Comparison of ENCODE assay signal across 26 cellular contexts in the genomic region with DNA sequence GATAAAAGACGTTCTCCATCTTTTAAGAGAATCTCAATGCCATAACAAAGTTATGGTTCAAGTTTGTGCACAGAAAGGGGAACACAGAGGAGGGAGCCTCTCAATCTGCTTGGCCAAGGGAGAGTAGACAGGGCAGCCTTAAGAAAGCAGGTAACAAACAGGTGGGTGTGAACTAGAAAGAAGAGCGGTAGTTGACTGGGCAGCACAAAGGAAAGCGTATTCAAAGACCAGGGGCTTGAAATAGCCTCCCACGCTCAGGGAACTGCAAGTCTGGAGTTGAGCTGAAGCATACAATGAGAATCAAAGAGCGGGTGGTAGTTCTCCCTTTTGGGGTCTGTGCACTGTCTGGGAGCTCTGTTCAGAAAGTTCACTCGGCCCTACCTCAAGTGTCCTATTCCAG. TPM values are rescaled to one million over a fixed set of nuclear protein-coding genes. Genes with fewer than 3 reads are reported as not detected.
"Had no signal": no experiment of that assay in that cellular context is flagged by ENCODE, and none has a peak within 500 bp of the region (broad histone marks: within the 10 kb centered on the region; RNA-seq: fewer than 3 reads in every experiment).

No MANE protein-coding gene starts in this region.

- H3K4me3 ChIP-seq: upper lobe of left lung had no signal

- H3K4me1 ChIP-seq: upper lobe of left lung had no signal

- H3K36me3 ChIP-seq: upper lobe of left lung had no signal

- H3K27ac Mint-ChIP-seq: activated CD4-positive, alpha-beta memory T cell treated with anti-CD3 and anti-CD28 coated beads, Interleukin-2, amount 10 ng/mL, durations not matched to agents 7 days and 5 days; activated CD4-positive, alpha-beta T cell treated with anti-CD3 and anti-CD28 coated beads, Interleukin-2, amount 10 ng/mL, durations not matched to agents 7 days and 5 days; activated naive CD4-positive, alpha-beta T cell treated with anti-CD3 and anti-CD28 coated beads, Interleukin-2, amount 10 ng/mL, durations not matched to agents 7 days and 5 days; activated T-cell treated with anti-CD3 and anti-CD28 coated beads, Interleukin-2, amount 50 U/mL, for 24 hours had no signal

- ATAC-seq: left ventricle myocardium superior; right cardiac atrium; stimulated activated naive CD8-positive, alpha-beta T cell treated with anti-CD3 and anti-CD28 coated beads, Interleukin-15, amount 100 ng/mL, for 72 hours had no signal

- H3K27me3 Mint-ChIP-seq: activated naive CD4-positive, alpha-beta T cell treated with anti-CD3 and anti-CD28 coated beads, Interleukin-2, amount 10 ng/mL, durations not matched to agents 7 days and 5 days had no signal

- H3K27me3 ChIP-seq: upper lobe of left lung had no signal

- DNase-seq: activated CD4-positive, alpha-beta memory T cell treated with anti-CD3 and anti-CD28 coated beads, Interleukin-2, amount 10 ng/mL, durations not matched to agents 7 days and 5 days; activated CD4-positive, alpha-beta T cell treated with anti-CD3 and anti-CD28 coated beads for 1 hour; activated CD4-positive, alpha-beta T cell treated with anti-CD3 and anti-CD28 coated beads, Interleukin-2, amount 10 ng/mL, durations not matched to agents 7 days and 5 days; activated CD8-positive, alpha-beta memory T cell treated with anti-CD3 and anti-CD28 coated beads, Interleukin-2, amount 50 U/mL, for 48 hours; activated gamma-delta T cell; activated naive CD4-positive, alpha-beta T cell treated with anti-CD3 and anti-CD28 coated beads, Interleukin-2, amount 10 ng/mL, durations not matched to agents 7 days and 5 days; activated T-cell treated with anti-CD3 and anti-CD28 coated beads, Interleukin-2, amount 50 U/mL, for 24 hours; amygdala; caudate nucleus; cortex of kidney; foreskin melanocyte; glutamatergic neuron; left cardiac atrium; left ventricle myocardium superior; posterior cingulate gyrus; right cardiac atrium; stimulated activated CD4-positive, alpha-beta T cell treated with anti-CD3 and anti-CD28 coated beads, Interleukin-4, amount 100 ng/mL, for 1 hour; stimulated activated naive CD8-positive, alpha-beta T cell treated with anti-CD3 and anti-CD28 coated beads, Interleukin-15, amount 100 ng/mL, for 72 hours; substantia nigra; upper lobe of left lung had no signal

- H3K9me3 Mint-ChIP-seq: activated CD4-positive, alpha-beta memory T cell treated with anti-CD3 and anti-CD28 coated beads, Interleukin-2, amount 10 ng/mL, durations not matched to agents 7 days and 5 days; activated CD4-positive, alpha-beta T cell treated with anti-CD3 and anti-CD28 coated beads, Interleukin-2, amount 10 ng/mL, durations not matched to agents 7 days and 5 days; activated naive CD4-positive, alpha-beta T cell treated with anti-CD3 and anti-CD28 coated beads, Interleukin-2, amount 10 ng/mL, durations not matched to agents 7 days and 5 days; nephron; stimulated activated naive CD8-positive, alpha-beta T cell treated with anti-CD3 and anti-CD28 coated beads, Interleukin-15, amount 100 ng/mL, for 72 hours had no signal

- FAIRE-seq: endothelial cell of umbilical vein, keratinocyte had no signal

- H3K36me3 Mint-ChIP-seq: activated naive CD4-positive, alpha-beta T cell treated with anti-CD3 and anti-CD28 coated beads, Interleukin-2, amount 10 ng/mL, durations not matched to agents 7 days and 5 days had no signal

- H3K27ac ChIP-seq: upper lobe of left lung, VCaP had no signal

- H3K4me3 Mint-ChIP-seq: activated CD4-positive, alpha-beta memory T cell treated with anti-CD3 and anti-CD28 coated beads, Interleukin-2, amount 10 ng/mL, durations not matched to agents 7 days and 5 days; activated CD4-positive, alpha-beta T cell treated with anti-CD3 and anti-CD28 coated beads, Interleukin-2, amount 10 ng/mL, durations not matched to agents 7 days and 5 days; activated naive CD4-positive, alpha-beta T cell treated with anti-CD3 and anti-CD28 coated beads, Interleukin-2, amount 10 ng/mL, durations not matched to agents 7 days and 5 days; activated T-cell treated with anti-CD3 and anti-CD28 coated beads, Interleukin-2, amount 50 U/mL, for 24 hours; nephron; stimulated activated naive CD8-positive, alpha-beta T cell treated with anti-CD3 and anti-CD28 coated beads, Interleukin-15, amount 100 ng/mL, for 72 hours had no signal

- H3K9me3 ChIP-seq: upper lobe of left lung had no signal

RNA-seq across cellular contexts. Expression of gene MACC1, which starts 18.9 kb away (rescaled TPM):
- total RNA-seq: chondrocyte; endothelial cell of umbilical vein; T-helper 1 cell treated with Interleukin-12 subunit alpha and Interleukin-12 subunit beta and Interleukin-4 antibody, amounts not matched to agents 30 ng/mL and 1 ng/mL, for 36 hours had no signal
- polyA plus RNA-seq: endothelial cell of umbilical vein had no signal
